In the genomic region with DNA sequence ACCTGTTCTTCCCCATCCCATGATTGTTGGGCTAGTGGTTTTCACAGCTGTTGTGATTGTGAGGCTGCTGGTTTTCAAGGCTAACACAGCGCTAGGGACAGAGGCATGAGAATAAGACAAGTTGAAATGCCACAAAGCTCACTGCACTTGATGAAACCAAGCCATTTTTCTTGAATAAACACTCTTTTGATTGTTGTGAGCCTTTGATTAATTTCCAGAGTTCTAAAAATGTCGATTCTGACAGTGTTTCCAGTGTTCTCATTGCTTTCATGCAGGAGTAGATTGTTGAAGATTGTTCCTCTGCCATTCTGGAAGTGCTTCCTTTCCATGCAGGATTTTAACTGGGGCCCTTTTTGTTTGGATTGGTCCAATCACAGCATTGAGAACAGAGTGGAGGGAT, we compare ENCODE assay signal across 30 cellular contexts.
"Had no signal": no experiment of that assay in that cellular context is flagged by ENCODE, and none has a peak within 500 bp of the region (broad histone marks: within the 10 kb centered on the region; RNA-seq: fewer than 3 reads in every experiment).

No MANE protein-coding gene starts in this region.

- ATAC-seq: activated CD4-positive, CD25-positive, alpha-beta regulatory T cell treated with anti-CD3 and anti-CD28 coated beads, Interleukin-2, amount 50 U/mL, for 24 hours; activated CD8-positive, alpha-beta memory T cell treated with anti-CD3 and anti-CD28 coated beads, Interleukin-2, amount 10 ng/mL, durations not matched to agents 7 days and 5 days; activated T-cell treated with anti-CD3 and anti-CD28 coated beads, Interleukin-2, amount 50 U/mL, for 72 hours; activated T-helper 17 cell treated with anti-CD3 and anti-CD28 coated beads, Interleukin-2, amount 50 U/mL, for 72 hours; Panc1; WTC11 had no signal

- DNase-seq: activated CD4-positive, alpha-beta memory T cell treated with anti-CD3 and anti-CD28 coated beads, Interleukin-2, amount 10 ng/mL, durations not matched to agents 7 days and 5 days; activated CD4-positive, alpha-beta T cell treated with anti-CD3 and anti-CD28 coated beads for 4 hours; activated CD4-positive, alpha-beta T cell treated with anti-CD3 and anti-CD28 coated beads, Interleukin-2, amount 50 U/mL, for 1 hour; activated CD8-positive, alpha-beta memory T cell treated with anti-CD3 and anti-CD28 coated beads, Interleukin-2, amount 10 ng/mL, durations not matched to agents 7 days and 5 days; activated effector memory CD4-positive, alpha-beta T cell treated with anti-CD3 and anti-CD28 coated beads, Interleukin-2, amount 50 U/mL, for 16 hours; activated naive CD4-positive, alpha-beta T cell; activated naive CD4-positive, alpha-beta T cell treated with anti-CD3 and anti-CD28 coated beads, Interleukin-2, amount 50 U/mL, for 16 hours; activated naive CD8-positive, alpha-beta T cell treated with anti-CD3 and anti-CD28 coated beads for 36 hours; activated T-cell treated with anti-CD3 and anti-CD28 coated beads, Interleukin-2, amount 50 U/mL, for 1 hour; activated T-cell treated with anti-CD3 and anti-CD28 coated beads, Interleukin-2, amount 50 U/mL, for 72 hours; amniotic stem cell; NCI-H1105; NCI-H1417 treated with DMSO at 0.1 percent for 48 hours; NCI-H187 treated with DMSO at 0.1 percent for 48 hours; NCI-H2081; NCI-H226; NCI-H446 treated with DMSO at 0.1 percent for 48 hours; NCI-H69; NCI-H82; SHP77; SK-N-SH had no signal

- H3K9me3 Mint-ChIP-seq: activated CD4-positive, alpha-beta memory T cell treated with anti-CD3 and anti-CD28 coated beads, Interleukin-2, amount 10 ng/mL, durations not matched to agents 7 days and 5 days; T-helper 1 cell treated with Interleukin-12 subunit alpha and Interleukin-12 subunit beta and Interleukin-4 antibody, amounts not matched to agents 30 μg/mL and 1 μg/mL, for 36 hours; T-helper 2 cell treated with Interferon-gamma antibody and Interleukin-4, amounts not matched to agents 5 μg/mL and 100 μg/mL, for 36 hours had no signal

- H3K4me1 Mint-ChIP-seq: activated CD4-positive, alpha-beta memory T cell treated with anti-CD3 and anti-CD28 coated beads, Interleukin-2, amount 10 ng/mL, durations not matched to agents 7 days and 5 days; activated CD8-positive, alpha-beta memory T cell treated with anti-CD3 and anti-CD28 coated beads, Interleukin-2, amount 10 ng/mL, durations not matched to agents 7 days and 5 days; activated naive CD8-positive, alpha-beta T cell treated with anti-CD3 and anti-CD28 coated beads for 36 hours; activated T-helper 17 cell treated with anti-CD3 and anti-CD28 coated beads, Interleukin-2, amount 50 U/mL, for 72 hours; WTC11 had no signal

- H3K27ac ChIP-seq: ascending aorta, cardiac muscle cell, SJSA1 had no signal

- H3K36me3 Mint-ChIP-seq: WTC11 had no signal

- H3K4me3 Mint-ChIP-seq: activated CD4-positive, alpha-beta memory T cell treated with anti-CD3 and anti-CD28 coated beads, Interleukin-2, amount 10 ng/mL, durations not matched to agents 7 days and 5 days; activated CD8-positive, alpha-beta memory T cell treated with anti-CD3 and anti-CD28 coated beads, Interleukin-2, amount 10 ng/mL, durations not matched to agents 7 days and 5 days; activated naive CD8-positive, alpha-beta T cell treated with anti-CD3 and anti-CD28 coated beads for 36 hours; activated T-cell treated with anti-CD3 and anti-CD28 coated beads, Interleukin-2, amount 50 U/mL, for 72 hours; activated T-helper 17 cell treated with anti-CD3 and anti-CD28 coated beads, Interleukin-2, amount 50 U/mL, for 72 hours; T-helper 1 cell treated with Interleukin-12 subunit alpha and Interleukin-12 subunit beta and Interleukin-4 antibody, amounts not matched to agents 30 μg/mL and 1 μg/mL, for 36 hours; T-helper 2 cell treated with Interferon-gamma antibody and Interleukin-4, amounts not matched to agents 5 μg/mL and 100 μg/mL, for 36 hours; WTC11 had no signal

- H3K27ac Mint-ChIP-seq: activated CD4-positive, alpha-beta memory T cell treated with anti-CD3 and anti-CD28 coated beads, Interleukin-2, amount 10 ng/mL, durations not matched to agents 7 days and 5 days; activated CD8-positive, alpha-beta memory T cell treated with anti-CD3 and anti-CD28 coated beads, Interleukin-2, amount 10 ng/mL, durations not matched to agents 7 days and 5 days; activated naive CD8-positive, alpha-beta T cell treated with anti-CD3 and anti-CD28 coated beads for 36 hours; activated T-cell treated with anti-CD3 and anti-CD28 coated beads, Interleukin-2, amount 50 U/mL, for 72 hours; activated T-helper 17 cell treated with anti-CD3 and anti-CD28 coated beads, Interleukin-2, amount 50 U/mL, for 72 hours; T-helper 1 cell treated with Interleukin-12 subunit alpha and Interleukin-12 subunit beta and Interleukin-4 antibody, amounts not matched to agents 30 μg/mL and 1 μg/mL, for 36 hours; T-helper 2 cell treated with Interferon-gamma antibody and Interleukin-4, amounts not matched to agents 5 μg/mL and 100 μg/mL, for 36 hours; WTC11 had no signal
